Comparison of ENCODE assay signal across 24 cellular contexts in genomic region chrX:47180346-47180745, GRCh38.
"Had no signal": no experiment of that assay in that cellular context is flagged by ENCODE, and none has a peak within 500 bp of the region (broad histone marks: within the 10 kb centered on the region; RNA-seq: fewer than 3 reads in every experiment).

No MANE protein-coding gene starts in this region.

- H3K27ac Mint-ChIP-seq: dendritic cell treated with granulocyte-macrophage colony-stimulating factor and Interleukin-4, amounts not matched to agents 40 ng/mL and 50 ng/mL, for 4 days; mesothelial cell of epicardium; progenitor cell of endocrine pancreas; stimulated activated naive CD8-positive, alpha-beta T cell treated with anti-CD3 and anti-CD28 coated beads, Interleukin-15, amount 100 ng/mL, for 72 hours had no signal

- H3K4me1 ChIP-seq: colonic mucosa, gastrocnemius medialis, left lung, pancreas, right lobe of liver, transverse colon, upper lobe of right lung, uterus had no signal

- H3K9me3 ChIP-seq: colonic mucosa, gastrocnemius medialis, left lung, pancreas, right lobe of liver, suprapubic skin, transverse colon, upper lobe of right lung, uterus had no signal

- H3K9me3 Mint-ChIP-seq: dendritic cell treated with granulocyte-macrophage colony-stimulating factor and Interleukin-4, amounts not matched to agents 40 ng/mL and 50 ng/mL, for 4 days; mesothelial cell of epicardium; naive thymus-derived CD4-positive, alpha-beta T cell; stimulated activated naive CD8-positive, alpha-beta T cell treated with anti-CD3 and anti-CD28 coated beads, Interleukin-15, amount 100 ng/mL, for 72 hours had no signal

- H3K4me3 ChIP-seq: colonic mucosa, gastrocnemius medialis, left lung, pancreas, right lobe of liver, suprapubic skin, transverse colon, upper lobe of right lung, uterus had no signal

- H3K27ac ChIP-seq: colonic mucosa, left lung, pancreas, right lobe of liver, transverse colon, upper lobe of right lung, uterus had no signal

- H3K36me3 ChIP-seq: uterus had no signal

- H3K27me3 Mint-ChIP-seq: dendritic cell treated with granulocyte-macrophage colony-stimulating factor and Interleukin-4, amounts not matched to agents 40 ng/mL and 50 ng/mL, for 4 days; naive thymus-derived CD4-positive, alpha-beta T cell; progenitor cell of endocrine pancreas; stimulated activated naive CD8-positive, alpha-beta T cell treated with anti-CD3 and anti-CD28 coated beads, Interleukin-15, amount 100 ng/mL, for 72 hours had no signal

- ATAC-seq: left lung; naive thymus-derived CD4-positive, alpha-beta T cell; right lobe of liver; stimulated activated naive CD8-positive, alpha-beta T cell treated with anti-CD3 and anti-CD28 coated beads, Interleukin-15, amount 100 ng/mL, for 72 hours; upper lobe of right lung had no signal

- H3K4me3 Mint-ChIP-seq: dendritic cell treated with granulocyte-macrophage colony-stimulating factor and Interleukin-4, amounts not matched to agents 40 ng/mL and 50 ng/mL, for 4 days; mesothelial cell of epicardium; naive thymus-derived CD4-positive, alpha-beta T cell; stimulated activated naive CD8-positive, alpha-beta T cell treated with anti-CD3 and anti-CD28 coated beads, Interleukin-15, amount 100 ng/mL, for 72 hours had no signal

- H3K27me3 ChIP-seq: colonic mucosa, gastrocnemius medialis, pancreas, right lobe of liver, suprapubic skin, transverse colon, upper lobe of right lung, uterus had no signal

- H3K4me1 Mint-ChIP-seq: mesothelial cell of epicardium; stimulated activated naive CD8-positive, alpha-beta T cell treated with anti-CD3 and anti-CD28 coated beads, Interleukin-15, amount 100 ng/mL, for 72 hours had no signal

- DNase-seq: colonic mucosa; effector memory CD4-positive, alpha-beta T cell; gastrocnemius medialis; head of caudate nucleus; mesenchymal stem cell; naive thymus-derived CD4-positive, alpha-beta T cell; occipital lobe; small intestine; stimulated activated CD4-positive, alpha-beta T cell treated with anti-CD3 and anti-CD28 coated beads, Interleukin-12 subunit alpha, Interleukin-12 subunit beta, amount 100 ng/mL, for 4 hours; stimulated activated CD4-positive, alpha-beta T cell treated with anti-CD3 and anti-CD28 coated beads, Interleukin-1b, Interleukin-23, amount 100 ng/mL, for 48 hours; stimulated activated CD4-positive, alpha-beta T cell treated with anti-CD3 and anti-CD28 coated beads, Interleukin-4, amount 100 ng/mL, for 1 hour; stimulated activated CD8-positive, alpha-beta memory T cell treated with anti-CD3 and anti-CD28 coated beads, Interleukin-4, amount 100 ng/mL, for 48 hours; stimulated activated naive CD4-positive, alpha-beta T cell; stimulated activated naive CD8-positive, alpha-beta T cell treated with anti-CD3 and anti-CD28 coated beads, Interleukin-15, amount 100 ng/mL, for 72 hours; transverse colon; upper lobe of right lung; uterus had no signal
